24 cellular contexts compared by ENCODE assay signal in the genomic region with DNA sequence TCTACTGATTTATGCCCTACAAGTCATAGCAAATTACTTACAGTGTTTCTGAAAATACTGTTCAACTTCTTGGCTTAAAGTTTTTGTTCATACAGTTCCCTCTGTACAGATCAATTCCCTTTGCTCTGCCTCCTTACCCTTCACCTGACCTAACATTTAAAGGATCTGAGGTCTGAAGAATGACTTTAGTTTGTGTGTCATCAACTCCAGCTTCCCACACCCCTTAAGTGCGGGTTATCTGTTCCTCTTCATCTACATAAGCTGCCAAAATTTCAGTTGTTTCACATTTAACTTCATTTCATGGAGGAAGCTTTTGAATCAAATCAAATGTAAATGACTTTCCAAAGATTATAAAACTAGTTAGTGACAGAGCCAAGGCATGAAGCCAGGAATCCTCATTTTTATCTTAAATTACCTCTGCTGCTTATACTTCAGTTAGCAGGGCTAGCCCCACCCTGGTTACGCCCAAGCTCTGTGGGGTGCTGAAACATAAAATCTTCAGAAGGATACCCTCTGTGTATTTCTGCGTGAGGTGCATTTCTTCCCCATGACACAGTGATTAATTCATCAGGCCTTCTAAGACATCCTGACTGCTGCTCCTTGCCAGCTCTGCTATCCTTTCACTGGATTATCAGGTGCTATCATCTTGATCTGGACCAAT. TPM values are rescaled to one million over a fixed set of nuclear protein-coding genes. Genes with fewer than 3 reads are reported as not detected.
DNase-seq lines count a peak whose midpoint lies in the region; ATAC-seq, FAIRE-seq and TF ChIP-seq lines count a peak whose summit lies in the region.
"Had no signal": no experiment of that assay in that cellular context is flagged by ENCODE, and none has a peak within 500 bp of the region (broad histone marks: within the 10 kb centered on the region; RNA-seq: fewer than 3 reads in every experiment).

No MANE protein-coding gene starts in this region.

- no peak for TF ChIP-seq CTCF in IMR-90 (conservative IDR thresholded peaks at IDR 0.05; ENCODE audit: low read depth, low read length)
- no peak for TF ChIP-seq CTCF in K562 (IDR thresholded peaks at IDR 0.05 in 2 of 3, conservative IDR thresholded peaks at IDR 0.05 in 1 of 3; ENCODE audit: insufficient read depth in 2 of 3, low read depth in 1 of 3, low read length in 3 of 3)

- POLR2A ChIA-PET in IMR-90 (lab: Charles Lee; ENCODE audit: unreplicated experiment) (no interaction called here), K562 (lab: Yijun Ruan, JAX) (no interaction called here)

- in situ Hi-C loops in IMR-90 (cut with MboI; ENCODE audit: low sequenced_read_pairs) (no loop called here), K562 (cut with MboI) (no loop called here)

- no peak overlapping the region for H3K14ac ChIP-seq in IMR-90 (replicated peaks; ENCODE audit: low read depth, low read length)

- no peaks in the 10 kb centered on the region for H3K9me3 ChIP-seq in IMR-90 (ENCODE audit: control insufficient read depth, insufficient read depth, low read length)
- H3K9me3 ChIP-seq in K562 (replicated peaks; ENCODE audit: control insufficient read depth, insufficient read depth, low read depth, low read length), result no peaks in the 10 kb centered on the region
- H3K9me3 ChIP-seq: esophagus squamous epithelium, heart left ventricle had no signal

- no peak overlapping the region for H3K56ac ChIP-seq in IMR-90 (ENCODE audit: extremely low read depth, insufficient read depth, low read length)

- H3K4ac ChIP-seq in IMR-90 (ENCODE audit: low read depth, low read length), result no peak overlapping the region

- no peaks in the 10 kb centered on the region for H3K79me1 ChIP-seq in IMR-90 (ENCODE audit: low read depth in 1 of 2, low read length in 2 of 2)

- BruUV-seq in IMR-90 (replicated peaks; lab: Mats Ljungman, UMichigan), result no TSS peak
- no TSS peak for BruUV-seq in K562 (replicated peaks; lab: Mats Ljungman, UMichigan)

- no peak overlapping the region for H2BK5ac ChIP-seq in IMR-90 (ENCODE audit: low read depth, low read length, poor library complexity, severe bottlenecking)

- no peak for TF ChIP-seq EP300 in K562 (IDR thresholded peaks at IDR 0.05; ENCODE audit: low read length)

- no peaks in the 10 kb centered on the region for H3K79me2 ChIP-seq in K562 (ENCODE audit: control insufficient read depth, insufficient read depth, low read length)

- H3K27me3 ChIP-seq in IMR-90 (ENCODE audit: control insufficient read depth, insufficient read depth, low read length) (0 out of 2 replicates have a peak, but pooled peaks cover 1% of the 10 kb centered on the region), K562 (ENCODE audit: control insufficient read depth in 2 of 2, insufficient read depth in 2 of 2, low read length in 2 of 2) (no peaks in the 10 kb centered on the region)

- H3K9ac ChIP-seq in IMR-90 (ENCODE audit: low read depth, low read length), result no peak overlapping the region
- no peak overlapping the region for H3K9ac ChIP-seq in K562 (ENCODE audit: insufficient read depth in 1 of 2, low read depth in 2 of 2, low read length in 2 of 2)

- no peak overlapping the region for H2BK20ac ChIP-seq in IMR-90 (ENCODE audit: low read depth, low read length)

- no peaks in the 10 kb centered on the region for H3K36me3 ChIP-seq in IMR-90 (ENCODE audit: control insufficient read depth, insufficient read depth, low read length)
- no peaks in the 10 kb centered on the region for H3K36me3 ChIP-seq in K562 (ENCODE audit: control insufficient read depth, insufficient read depth, low read length)
- H3K36me3 ChIP-seq: esophagus squamous epithelium, heart left ventricle had no signal

- no peak overlapping the region for H3K23ac ChIP-seq in IMR-90 (ENCODE audit: low read depth, low read length)

- no peak overlapping the region for H3K18ac ChIP-seq in IMR-90 (ENCODE audit: low read depth, low read length)

- DNase-seq in Daoy (ENCODE audit: low read depth) (peak; percentile 38), IMR-90 (no peak), K562 (ENCODE audit: extremely low read depth in 1 of 4, low spot score in 3 of 4) (peak in 2 of 4 experiments; percentile 13 to 31), left colon (no peak), NCI-H1417 treated with DMSO at 0.1 percent for 48 hours (lab: John Stamatoyannopoulos, UW) (no peak)
- DNase-seq: activated gamma-delta T cell; DMS79 treated with DMSO at 0.1 percent for 48 hours; effector CD4-positive, alpha-beta T cell; esophagus squamous epithelium; heart left ventricle; MM.1S; NCI-H187 treated with DMSO at 0.1 percent for 48 hours; right cardiac atrium; stimulated activated CD4-positive, alpha-beta T cell treated with anti-CD3 and anti-CD28 coated beads, Interleukin-15, amount 100 ng/mL, for 24 hours had no signal

- H3K27ac ChIP-seq in IMR-90 (ENCODE audit: insufficient read depth, low read length) (no peak overlapping the region), K562 (ENCODE audit: extremely low read depth, low read depth, low read length) (no peak overlapping the region)
- H3K27ac ChIP-seq: esophagus squamous epithelium, heart left ventricle, RWPE1 had no signal

- peak overlapping the region; percentile 10; the same call in 1 of the 2 replicates for H2BK120ac ChIP-seq in IMR-90 (ENCODE audit: low read depth, low read length)

- H2AK9ac ChIP-seq in IMR-90 (replicated peaks; ENCODE audit: low read depth, low read length, poor library complexity), result no peak overlapping the region

- intact Hi-C loops in IMR-90 (cut with micrococcal nuclease) (no loop called here), K562 (cut with micrococcal nuclease) (no loop called here), left colon (cut with DNase I, micrococcal nuclease) (no loop called here)

- CTCF ChIA-PET in IMR-90 (lab: Yijun Ruan, JAX), result no interaction called here
- CTCF ChIA-PET in K562 (lab: Yijun Ruan, JAX; ENCODE audit: low intra/inter-chr PET ratio), result no interaction called here

- no CpG with 5 or more reads among the region's 3 CpGs for WGBS in IMR-90 (ENCODE audit: extremely low coverage in 2 of 2, insufficient read length in 1 of 2), 2 experiments
- 5% methylated on average over 3 of the region's 3 CpGs for WGBS in K562 (ENCODE audit: insufficient coverage, low coverage, missing lambda C conversion rate)

- H3K4me3 ChIP-seq in IMR-90 (ENCODE audit: insufficient read depth, low read depth, low read length), result no peak overlapping the region
- H3K4me3 ChIP-seq in K562, result no peak overlapping the region
- H3K4me3 ChIP-seq: esophagus squamous epithelium, heart left ventricle, lung had no signal

- H4K5ac ChIP-seq in IMR-90 (ENCODE audit: low read depth, low read length), result no peak overlapping the region

- H4K20me1 ChIP-seq in IMR-90 (ENCODE audit: insufficient read depth, low read length), result no peaks in the 10 kb centered on the region
- H4K20me1 ChIP-seq in K562 (replicated peaks; ENCODE audit: control insufficient read depth, insufficient read depth, low read length), result no peaks in the 10 kb centered on the region

- no peak overlapping the region for H4K91ac ChIP-seq in IMR-90 (ENCODE audit: insufficient read depth, low read depth, low read length)

- H2AFZ ChIP-seq in IMR-90 (replicated peaks; ENCODE audit: low read length, poor library complexity), result no peak overlapping the region
- H2AFZ ChIP-seq in K562 (ENCODE audit: low read depth, low read length), result no peak overlapping the region; the same call in 1 of the 2 replicates

- peak overlapping the region; percentile 20; the same call in 1 of the 3 replicates for H2BK15ac ChIP-seq in IMR-90 (ENCODE audit: low read depth, low read length)

- no peak overlapping the region for H4K8ac ChIP-seq in IMR-90 (ENCODE audit: low read depth in 2 of 2, low read length in 2 of 2)

- dilution Hi-C loops in IMR-90 (cut with HindIII; ENCODE audit: low sequenced_read_pairs, unreplicated experiment), result no loop called here

- H3K4me1 ChIP-seq in IMR-90 (ENCODE audit: control insufficient read depth, insufficient read depth, low read length) (no peaks in the 10 kb centered on the region; the same call in 1 of the 2 replicates), K562 (replicated peaks in 1 of 2; ENCODE audit: control insufficient read depth in 2 of 2, insufficient read depth in 2 of 2, low read length in 2 of 2) (peaks cover 0 to 6% of the 10 kb centered on the region in 2 experiments; a peak in 2 of 5 replicates)
- H3K4me1 ChIP-seq: esophagus squamous epithelium, heart left ventricle had no signal

- H3K9me1 ChIP-seq in IMR-90 (ENCODE audit: insufficient read depth, low read length), result no peaks in the 10 kb centered on the region
- H3K9me1 ChIP-seq in K562 (ENCODE audit: control insufficient read depth, insufficient read depth, low read length), result no peaks in the 10 kb centered on the region

- TF ChIP-seq RAD21 in IMR-90 (IDR thresholded peaks at IDR 0.05; ENCODE audit: low read length) (no peak), K562 (CRISPR knock-in tag; conservative IDR thresholded peaks at IDR 0.05 in 1 of 2, IDR thresholded peaks at IDR 0.05 in 1 of 2) (no peak)

- no peak overlapping the region for H2AK5ac ChIP-seq in IMR-90 (ENCODE audit: low read depth, low read length)

- peak; percentile 56 for FAIRE-seq in K562 (lab: Jason Lieb, UNC)

- no peak for ATAC-seq in IMR-90 (ENCODE audit: low read depth)
- ATAC-seq in K562, result peak; percentile 69
- ATAC-seq in left colon, result peak; percentile 64
- no peak for ATAC-seq in GM21515 (IDR thresholded peaks at IDR 0.05; ENCODE audit: unreplicated experiment)
- no peak for ATAC-seq in HG02798 (IDR thresholded peaks at IDR 0.05; ENCODE audit: poor library complexity, unreplicated experiment)
- ATAC-seq in HG02759 (IDR thresholded peaks at IDR 0.05; ENCODE audit: unreplicated experiment), result no peak
- ATAC-seq: heart left ventricle, right cardiac atrium had no signal

- TF ChIP-seq POLR2A in IMR-90 (IDR thresholded peaks at IDR 0.05; ENCODE audit: low read depth, low read length) (no peak), K562 (conservative IDR thresholded peaks at IDR 0.05) (no peak)

- H3K4me2 ChIP-seq in IMR-90 (ENCODE audit: low read depth, low read length) (no peak overlapping the region), K562 (ENCODE audit: insufficient read depth, low read length) (no peak overlapping the region)

RNA-seq across cellular contexts. Expression of gene CXCL1, which starts 16.5 kb away (rescaled TPM):
- 16.7 and 21.4 TPM in 2 replicates for total RNA-seq in Daoy (2014; rRNA removed; shearing (Covaris generic))
- not detected in 2 replicates for total RNA-seq in IMR-90 (2012; rRNA removed)
- polyA plus RNA-seq in IMR-90 (2012; rRNA removed), result 1.1 and 2.0 TPM in 2 replicates
- 0.04 and 0.90 TPM in 2 replicates for polyA plus RNA-seq in IMR-90 (2012; cell fraction: cytosol; rRNA removed)
- 0.33 and 0.55 TPM in 2 replicates for polyA plus RNA-seq in IMR-90 (2012; cell fraction: nucleus; rRNA removed; ENCODE audit: low replicate concordance)
- 0.28 TPM in 1 of 2 replicates, not detected in the other for total RNA-seq in K562 (2011; cell fraction: chromatin; rRNA removed; ENCODE audit: low replicate concordance)
- 0.33 and 0.53 TPM in 2 replicates for total RNA-seq in K562 (2011; cell fraction: nucleolus; rRNA removed)
- 0.37 and 1.4 TPM in 2 replicates for total RNA-seq in K562 (2011; cell fraction: nucleoplasm; rRNA removed)
- total RNA-seq in K562 (2014; rRNA removed), result 2.2 TPM in 1 of 2 replicates, not detected in the other
- 0.22 and 0.29 TPM in 2 replicates for total RNA-seq in K562 (2014; rRNA removed; fragmentation: Illumina TruSeq; extraction: Trizol)
- not detected in 2 replicates for total RNA-seq in K562 (2015; rRNA removed; fragmentation: Illumina TruSeq; extraction: Trizol)
- total RNA-seq in K562 (2021), result 0.22 TPM in 1 of 2 replicates, not detected in the other
- 0.20 and 0.71 TPM in 2 replicates for polyA plus RNA-seq in K562 (2011; rRNA removed)
- 0.63 TPM in 1 of 2 replicates, not detected in the other for polyA plus RNA-seq in K562 (2011; cell fraction: cytosol; rRNA removed)
- polyA plus RNA-seq in K562 (2011; cell fraction: nucleus; rRNA removed), result 0.25 and 1.6 TPM in 2 replicates
- 0.21 and 0.42 TPM in 2 replicates for polyA plus RNA-seq in K562 (2012)
- 0.25 and 0.34 TPM in 2 replicates for polyA plus RNA-seq in K562 (2014; fragmentation: Illumina TruSeq; extraction: Trizol)
- polyA plus RNA-seq in K562 (2014; fragmentation: Nextera tagmentation; extraction: Ambion mirVana), result under 1 TPM in 1 of 2 experiments, not detected in 1; 0.07 TPM
- 0.17 TPM in 1 of 2 replicates, not detected in the other for polyA plus RNA-seq in K562 (2014; rRNA removed)
- 0.39 TPM in 1 of 2 replicates, not detected in the other for polyA minus RNA-seq in K562 (2011; rRNA and poly(A)+ RNA removed)
- not detected in 2 replicates for polyA minus RNA-seq in K562 (2011; cell fraction: cytosol; rRNA and poly(A)+ RNA removed)
- polyA minus RNA-seq in K562 (2011; cell fraction: nucleus; rRNA and poly(A)+ RNA removed), result 0.33 TPM in 1 of 2 replicates, not detected in the other
- total RNA-seq in left colon, result 10 to 100 TPM in 1 of 2 donors, 1 to 10 TPM in 1; 4.3 to 22.3 TPM

RNA-seq across cellular contexts. Expression of gene PF4V1, which starts 32.6 kb away (rescaled TPM):
- total RNA-seq in Daoy (2014; rRNA removed; shearing (Covaris generic)), result not detected in 2 replicates
- total RNA-seq in IMR-90 (2012; rRNA removed), result not detected in 2 replicates
- not detected in 2 replicates for polyA plus RNA-seq in IMR-90 (2012; rRNA removed)
- not detected in 2 replicates for polyA plus RNA-seq in IMR-90 (2012; cell fraction: cytosol; rRNA removed)
- polyA plus RNA-seq in IMR-90 (2012; cell fraction: nucleus; rRNA removed; ENCODE audit: low replicate concordance), result not detected in 2 replicates
- not detected in 2 replicates for total RNA-seq in K562 (2011; cell fraction: chromatin; rRNA removed; ENCODE audit: low replicate concordance)
- total RNA-seq in K562 (2011; cell fraction: nucleolus; rRNA removed), result not detected in 2 replicates
- not detected in 2 replicates for total RNA-seq in K562 (2011; cell fraction: nucleoplasm; rRNA removed)
- total RNA-seq in K562 (2014; rRNA removed), result not detected in 2 replicates
- total RNA-seq in K562 (2014; rRNA removed; fragmentation: Illumina TruSeq; extraction: Trizol), result not detected in 2 replicates
- not detected in 2 replicates for total RNA-seq in K562 (2015; rRNA removed; fragmentation: Illumina TruSeq; extraction: Trizol)
- total RNA-seq in K562 (2021), result not detected in 2 replicates
- polyA plus RNA-seq in K562 (2011; rRNA removed), result not detected in 2 replicates
- not detected in 2 replicates for polyA plus RNA-seq in K562 (2011; cell fraction: cytosol; rRNA removed)
- polyA plus RNA-seq in K562 (2011; cell fraction: nucleus; rRNA removed), result not detected in 2 replicates
- not detected in 2 replicates for polyA plus RNA-seq in K562 (2012)
- not detected in 2 replicates for polyA plus RNA-seq in K562 (2014; fragmentation: Illumina TruSeq; extraction: Trizol)
- polyA plus RNA-seq in K562 (2014; fragmentation: Nextera tagmentation; extraction: Ambion mirVana), result not detected
- not detected in 2 replicates for polyA plus RNA-seq in K562 (2014; rRNA removed)
- not detected in 2 replicates for polyA minus RNA-seq in K562 (2011; rRNA and poly(A)+ RNA removed)
- polyA minus RNA-seq in K562 (2011; cell fraction: cytosol; rRNA and poly(A)+ RNA removed), result not detected in 2 replicates
- not detected in 2 replicates for polyA minus RNA-seq in K562 (2011; cell fraction: nucleus; rRNA and poly(A)+ RNA removed)
- not detected for total RNA-seq in left colon
- total RNA-seq: esophagus squamous epithelium, lung, myocyte, osteoblast, right cardiac atrium, temporal lobe had no signal
- polyA plus RNA-seq: adipose tissue, heart left ventricle, right cardiac atrium had no signal

RNA-seq across cellular contexts. Expression of gene CXCL6, which starts 49.2 kb away (rescaled TPM):
- total RNA-seq in Daoy (2014; rRNA removed; shearing (Covaris generic)), result 0.06 TPM in 1 of 2 replicates, not detected in the other
- total RNA-seq in IMR-90 (2012; rRNA removed) (not detected in 2 replicates), K562 (2014; rRNA removed) (not detected in 2 replicates), K562 (2014; rRNA removed; fragmentation: Illumina TruSeq; extraction: Trizol) (not detected in 2 replicates), K562 (2015; rRNA removed; fragmentation: Illumina TruSeq; extraction: Trizol) (not detected in 2 replicates), K562 (2021) (not detected in 2 replicates), left colon (under 1 TPM in 1 of 2 donors, not detected in 1; 0.55 TPM)
- polyA plus RNA-seq in IMR-90 (2012; rRNA removed) (not detected in 2 replicates), K562 (2011; rRNA removed) (not detected in 2 replicates), K562 (2014; fragmentation: Illumina TruSeq; extraction: Trizol) (not detected in 2 replicates), K562 (2014; fragmentation: Nextera tagmentation; extraction: Ambion mirVana) (not detected), K562 (2014; rRNA removed) (not detected in 2 replicates)
- 0.12 TPM in 1 of 2 replicates, not detected in the other for polyA plus RNA-seq in IMR-90 (2012; cell fraction: cytosol; rRNA removed)
- polyA plus RNA-seq in IMR-90 (2012; cell fraction: nucleus; rRNA removed; ENCODE audit: low replicate concordance), result not detected in 2 replicates
- not detected in 2 replicates for total RNA-seq in K562 (2011; cell fraction: chromatin; rRNA removed; ENCODE audit: low replicate concordance)
- total RNA-seq in K562 (2011; cell fraction: nucleolus; rRNA removed), result not detected in 2 replicates
- total RNA-seq in K562 (2011; cell fraction: nucleoplasm; rRNA removed), result not detected in 2 replicates
- not detected in 2 replicates for polyA plus RNA-seq in K562 (2011; cell fraction: cytosol; rRNA removed)
- polyA plus RNA-seq in K562 (2011; cell fraction: nucleus; rRNA removed), result not detected in 2 replicates
- polyA plus RNA-seq in K562 (2012), result not detected in 2 replicates
- not detected in 2 replicates for polyA minus RNA-seq in K562 (2011; rRNA and poly(A)+ RNA removed)
- polyA minus RNA-seq in K562 (2011; cell fraction: cytosol; rRNA and poly(A)+ RNA removed), result not detected in 2 replicates
- polyA minus RNA-seq in K562 (2011; cell fraction: nucleus; rRNA and poly(A)+ RNA removed), result not detected in 2 replicates
- total RNA-seq: myocyte, NCI-H460 had no signal

Comparison
In these comparisons a context has a peak if more than half of its experiments do, and no peak if none do; other contexts are left out.
1. ATAC-seq: peak in K562 (single experiment) and left colon (single experiment); none in IMR-90 (single experiment), GM21515 (single experiment), HG02798 (single experiment) and HG02759 (single experiment).